ENCODE assay signal across 11 cellular contexts in the genomic region with DNA sequence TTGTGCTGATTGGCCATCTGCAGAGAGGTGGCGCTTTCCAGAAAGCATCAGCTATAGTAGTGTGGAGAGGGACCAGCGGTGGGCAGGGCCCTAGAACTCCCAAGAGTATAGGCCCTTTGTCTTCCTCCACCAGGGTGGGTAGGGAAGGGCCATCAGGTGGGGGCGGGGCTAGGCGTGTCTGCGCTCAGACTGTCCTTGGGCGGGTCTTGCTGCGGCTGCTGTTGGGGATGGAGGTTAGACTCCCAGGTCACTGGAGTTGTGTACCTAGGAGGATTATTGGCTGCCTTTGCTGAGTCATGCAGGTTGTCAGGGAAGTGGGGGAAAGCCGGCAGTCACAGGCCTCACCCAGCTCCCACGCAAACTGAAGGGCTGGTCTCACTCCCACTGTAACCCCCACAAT. TPM values are rescaled to one million over a fixed set of nuclear protein-coding genes. Genes with fewer than 3 reads are reported as not detected.
"Had no signal": no experiment of that assay in that cellular context is flagged by ENCODE, and none has a peak within 500 bp of the region (broad histone marks: within the 10 kb centered on the region; RNA-seq: fewer than 3 reads in every experiment).

No MANE protein-coding gene starts in this region.

RNA-seq across cellular contexts. Expression of gene CST9L, which starts 13.5 kb away (rescaled TPM):
- total RNA-seq: hepatocyte; left lung; lower lobe of right lung; naive thymus-derived CD4-positive, alpha-beta T cell; osteoblast; psoas muscle; right lobe of liver; suprapubic skin; upper lobe of left lung; uterus had no signal
- polyA plus RNA-seq: hepatocyte; naive thymus-derived CD4-positive, alpha-beta T cell; psoas muscle had no signal

RNA-seq across cellular contexts. Expression of gene CST9, which starts 23.9 kb away (rescaled TPM):
- total RNA-seq: hepatocyte; left lung; lower lobe of right lung; naive thymus-derived CD4-positive, alpha-beta T cell; osteoblast; psoas muscle; right lobe of liver; suprapubic skin; thyroid gland; upper lobe of left lung; uterus had no signal
- polyA plus RNA-seq: hepatocyte; naive thymus-derived CD4-positive, alpha-beta T cell; psoas muscle had no signal
